ENCODE assay signal across 8 cellular contexts in the genomic region with DNA sequence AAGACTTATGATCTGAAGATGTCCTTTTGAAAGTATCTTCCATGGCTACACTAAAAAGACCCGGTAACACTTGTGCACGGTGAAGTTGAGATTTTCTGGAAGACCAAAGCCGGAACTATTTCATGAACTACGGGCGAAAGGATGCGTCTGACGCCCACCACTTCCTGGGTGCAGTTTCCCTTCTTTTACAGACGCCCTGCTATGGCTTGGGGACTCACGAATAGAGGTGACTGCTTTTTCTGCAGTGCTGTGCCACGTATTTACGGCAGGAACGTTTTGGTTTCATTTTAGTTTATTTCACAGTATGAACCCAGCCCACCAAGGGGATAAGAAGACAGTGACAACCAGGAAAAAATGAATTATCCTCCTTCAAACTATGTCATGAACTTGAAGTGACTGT.
DNase-seq lines count a peak whose midpoint lies in the region; FAIRE-seq and TF ChIP-seq lines count a peak whose summit lies in the region.

No MANE protein-coding gene starts in this region.

- DNase-seq in GM12892 (ENCODE audit: insufficient read length) (peak; percentile 54), NCI-H2107 (lab: John Stamatoyannopoulos, UW) (no peak), retina (no peak), RPMI8226 (no peak), Peyer's patch (no peak)
- peak; percentile 72 to 75 for DNase-seq in activated CD4-positive, alpha-beta T cell treated with anti-CD3 and anti-CD28 coated beads for 4 hours
- peak; percentile 20 for DNase-seq in activated naive CD8-positive, alpha-beta T cell treated with anti-CD3 and anti-CD28 coated beads, Interleukin-2, amount 50 U/mL, for 16 hours (ENCODE audit: low read depth, low spot score)
- DNase-seq in stimulated activated CD4-positive, alpha-beta T cell treated with anti-CD3 and anti-CD28 coated beads, TNF-alpha, amount 100 ng/mL, for 24 hours (ENCODE audit: low read depth in 3 of 3): peak; percentile 45 to 65 (median 53)

- H3K9me3 ChIP-seq in Peyer's patch: no peaks in the 10 kb centered on the region

- H3K36me3 ChIP-seq in Peyer's patch: peaks cover 0 to 36% (median 0%) of the 10 kb centered on the region in 3 donors

- no peak for TF ChIP-seq CTCF in Peyer's patch (IDR thresholded peaks at IDR 0.05)

- H3K27me3 ChIP-seq in Peyer's patch: no peaks in the 10 kb centered on the region

- FAIRE-seq in GM12892 (lab: Jason Lieb, UNC): peak; percentile 95

- no peak overlapping the region for H3K27ac ChIP-seq in Peyer's patch

- H3K4me3 ChIP-seq in Peyer's patch: no peak overlapping the region

- TF ChIP-seq POLR2A in GM12892 (IDR thresholded peaks at IDR 0.05; ENCODE audit: low read depth, low read length) (no peak), Peyer's patch (IDR thresholded peaks at IDR 0.05) (no peak)

- peaks cover 0 to 6% (median 0%) of the 10 kb centered on the region in 4 donors for H3K4me1 ChIP-seq in Peyer's patch

Comparison
In these comparisons a context has a peak if more than half of its experiments do, and no peak if none do; other contexts are left out.
1. DNase-seq: peak in GM12892 (single experiment), activated CD4-positive, alpha-beta T cell treated with anti-CD3 and anti-CD28 coated beads for 4 hours (2 of 2), activated naive CD8-positive, alpha-beta T cell treated with anti-CD3 and anti-CD28 coated beads, Interleukin-2, amount 50 U/mL, for 16 hours (single experiment) and stimulated activated CD4-positive, alpha-beta T cell treated with anti-CD3 and anti-CD28 coated beads, TNF-alpha, amount 100 ng/mL, for 24 hours (3 of 3); none in NCI-H2107 (single experiment), retina (single experiment), RPMI8226 (single experiment) and Peyer's patch (0 of 3).